In the genomic region with DNA sequence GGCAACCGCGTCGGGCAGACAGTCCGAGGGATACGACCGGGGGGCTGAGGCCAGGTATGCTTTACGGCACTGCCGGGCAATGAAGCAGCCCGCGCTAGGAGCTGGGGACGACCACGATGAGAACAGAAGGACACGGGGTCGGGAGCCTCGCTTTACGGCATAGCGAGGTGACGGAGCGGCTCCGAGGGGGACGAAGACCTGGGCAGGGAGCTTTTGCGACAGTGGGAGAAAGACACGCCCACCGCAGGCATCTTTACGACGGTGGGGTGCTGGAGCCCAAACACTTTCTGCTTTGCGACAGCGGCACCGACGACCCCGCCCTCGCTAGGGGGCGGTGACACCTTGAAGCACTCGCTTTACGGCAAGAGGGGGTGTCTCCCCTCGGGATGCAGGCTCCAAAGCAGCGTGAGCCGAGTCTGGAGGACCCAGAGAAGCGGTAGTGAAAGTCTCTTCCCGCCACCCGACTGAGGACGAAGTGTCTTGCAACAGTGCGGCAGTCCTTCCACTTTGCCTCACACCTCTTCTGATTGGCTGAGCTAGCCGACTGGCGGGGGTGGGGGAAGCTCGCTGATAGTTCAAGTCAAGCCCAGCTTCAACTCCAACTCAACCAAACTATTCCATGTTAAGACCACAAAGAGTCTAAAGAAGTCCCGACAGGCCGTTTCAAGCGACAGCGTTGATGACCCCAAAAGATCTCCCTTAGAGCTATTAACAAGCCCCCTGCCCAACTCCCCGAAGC, we compare ENCODE assay signal across 1 cellular context.
TF ChIP-seq lines count a peak whose summit lies in the region.

No MANE protein-coding gene starts in this region.

TF ChIP-seq in A549, 52 proteins besides CTCF, POLR2A, EP300 and RAD21 (continued from another document):
- TF ChIP-seq, protein P1, sequence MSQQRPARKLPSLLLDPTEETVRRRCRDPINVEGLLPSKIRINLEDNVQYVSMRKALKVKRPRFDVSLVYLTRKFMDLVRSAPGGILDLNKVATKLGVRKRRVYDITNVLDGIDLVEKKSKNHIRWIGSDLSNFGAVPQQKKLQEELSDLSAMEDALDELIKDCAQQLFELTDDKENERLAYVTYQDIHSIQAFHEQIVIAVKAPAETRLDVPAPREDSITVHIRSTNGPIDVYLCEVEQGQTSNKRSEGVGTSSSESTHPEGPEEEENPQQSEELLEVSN (IDR thresholded peaks at IDR 0.05; ENCODE audit: borderline replicate concordance, low read depth): peak; percentile 78; the same call in 1 of the 2 replicates
- TF ChIP-seq JUN (IDR thresholded peaks at IDR 0.05) (peak; percentile 62 to 66; a peak in 4 of 5 replicates), ZFP36 (IDR thresholded peaks at IDR 0.05; ENCODE audit: borderline replicate concordance, partially characterized antibody) (no peak), GATA3 (IDR thresholded peaks at IDR 0.05; ENCODE audit: borderline replicate concordance) (peak; percentile 76; the same call in 1 of the 2 replicates), MAZ (IDR thresholded peaks at IDR 0.05; ENCODE audit: borderline replicate concordance, low read depth, low read length) (peak; percentile 7; the same call in 1 of the 2 replicates)
